ENCODE assay signal across 1 cellular context in genomic region chr12:111413442-111414086, GRCh38.
TF ChIP-seq lines count a peak whose summit lies in the region.

No MANE protein-coding gene starts in this region.

TF ChIP-seq in HCT116, 20 proteins besides CTCF, POLR2A, EP300 and RAD21 (continued from another document):
- no peak for TF ChIP-seq ATF3 (IDR thresholded peaks at IDR 0.05)
